8 cellular contexts compared by ENCODE assay signal in the genomic region with DNA sequence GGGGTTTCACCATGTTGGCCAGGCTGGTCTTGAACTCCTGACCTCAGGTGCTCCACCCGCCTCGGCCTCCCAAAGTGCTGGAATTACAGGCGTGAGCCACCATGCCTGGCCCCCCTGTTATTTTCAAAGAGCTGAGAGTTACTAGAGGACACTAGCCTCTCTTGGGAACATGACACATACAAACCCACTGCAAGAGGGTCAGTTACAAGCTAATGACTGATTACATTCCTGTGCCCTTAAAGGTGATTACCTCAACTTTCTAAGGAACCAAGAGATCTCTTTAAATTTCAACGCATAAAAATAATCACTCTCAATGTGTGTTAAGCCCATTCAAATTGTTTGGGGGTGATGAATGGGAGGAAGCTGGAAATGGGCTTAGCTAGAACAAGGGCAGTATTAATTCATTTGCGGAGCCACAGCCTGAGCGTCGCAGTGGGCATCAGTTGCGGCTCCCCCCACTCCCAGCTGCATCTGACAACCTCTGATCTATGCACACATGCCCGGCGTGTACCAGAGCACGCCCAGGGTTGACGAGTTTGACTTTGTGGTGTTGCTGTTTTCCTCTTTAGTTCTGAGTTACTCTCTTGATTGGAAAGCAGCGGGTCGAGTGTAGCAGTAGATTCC.
A peak's percentile ranks its signal among the peaks of the same experiment; 100 is the strongest.
DNase-seq lines count a peak whose midpoint lies in the region; ATAC-seq and TF ChIP-seq lines count a peak whose summit lies in the region.

No MANE protein-coding gene starts in this region.

- H3K9ac ChIP-seq in HUES64 (ENCODE audit: low read depth, low read length) (peak overlapping the region; percentile 30; the same call in 1 of the 2 replicates), mammary epithelial cell (ENCODE audit: insufficient read depth, low read length) (no peak overlapping the region)

- dilution Hi-C loops in mammary epithelial cell (cut with HindIII; ENCODE audit: low sequenced_read_pairs): no loop called here

- H3K36me3 Mint-ChIP-seq in activated T-cell treated with anti-CD3 and anti-CD28 coated beads, Interleukin-2, amount 50 U/mL, for 72 hours (ENCODE audit: insufficient read depth in 2 of 2): no peaks in the 10 kb centered on the region

- H3K4me1 Mint-ChIP-seq in activated T-cell treated with anti-CD3 and anti-CD28 coated beads, Interleukin-2, amount 50 U/mL, for 72 hours (ENCODE audit: low read depth): peaks cover 6% of the 10 kb centered on the region

- H3K9me3 ChIP-seq in HUES64 (ENCODE audit: insufficient read depth, low read depth, low read length) (no peaks in the 10 kb centered on the region), mammary epithelial cell (replicated peaks; ENCODE audit: insufficient read depth, low read length) (no peaks in the 10 kb centered on the region), lower lobe of right lung (no peaks in the 10 kb centered on the region)

- H3K4me3 ChIP-seq in HUES64 (ENCODE audit: low read length) (no peak overlapping the region), mammary epithelial cell (replicated peaks in 1 of 3; ENCODE audit: insufficient read depth in 1 of 3, low read depth in 2 of 3, low read length in 3 of 3) (no peak overlapping the region), lower lobe of right lung (peak overlapping the region; percentile 4)

- CTCF ChIA-PET in mammary epithelial cell (lab: Charles Lee; ENCODE audit: low non-redundant PET): no interaction called here

- H3K4me3 Mint-ChIP-seq in activated T-cell treated with anti-CD3 and anti-CD28 coated beads, Interleukin-2, amount 50 U/mL, for 72 hours: no peak overlapping the region

- H3K4me2 ChIP-seq in mammary epithelial cell (ENCODE audit: insufficient read depth, low read depth, low read length): peak overlapping the region; percentile 47

- ATAC-seq in lower lobe of right lung (peak in 1 of 2 donors; percentile 5), foreskin keratinocyte (no peak)
- no peak for ATAC-seq in activated T-cell treated with anti-CD3 and anti-CD28 coated beads, Interleukin-2, amount 50 U/mL, for 72 hours (replicated peaks in 1 of 2)

- no peak for TF ChIP-seq CTCF in mammary epithelial cell (conservative IDR thresholded peaks at IDR 0.05 in 1 of 2, IDR thresholded peaks at IDR 0.05 in 1 of 2; ENCODE audit: extremely low read depth in 1 of 2, insufficient read depth in 1 of 2, low read depth in 1 of 2, low read length in 2 of 2)
- no peak for TF ChIP-seq CTCF in lower lobe of right lung (IDR thresholded peaks at IDR 0.05)
- no peak for TF ChIP-seq CTCF in foreskin keratinocyte (conservative IDR thresholded peaks at IDR 0.05)

- WGBS in HUES64: 84% methylated on average over 13 of the region's 14 CpGs
- WGBS in mammary epithelial cell (ENCODE audit: low coverage, missing lambda C conversion rate): 90% methylated on average over 11 of the region's 14 CpGs

- BruUV-seq in mammary epithelial cell (replicated peaks; lab: Mats Ljungman, UMichigan): no TSS peak

- H3K27ac ChIP-seq in HUES64 (ENCODE audit: low read depth, low read length) (peak overlapping the region; percentile 43), mammary epithelial cell (ENCODE audit: insufficient read depth, low read depth, low read length) (no peak overlapping the region), lower lobe of right lung (peak overlapping the region; percentile 18), temporal lobe (ENCODE audit: low read depth, low read length) (peak overlapping the region; percentile 76), foreskin keratinocyte (no peak overlapping the region)

- intact Hi-C loops in mammary epithelial cell (cut with micrococcal nuclease): no loop called here
- intact Hi-C loops in lower lobe of right lung (cut with DNase I): no loop called here

- in situ Hi-C loops in mammary epithelial cell (cut with MboI; ENCODE audit: low sequenced_read_pairs in 2 of 2): no loop called here

- H3K27ac Mint-ChIP-seq in activated T-cell treated with anti-CD3 and anti-CD28 coated beads, Interleukin-2, amount 50 U/mL, for 72 hours: no peak overlapping the region

- H3K9me3 Mint-ChIP-seq in activated T-cell treated with anti-CD3 and anti-CD28 coated beads, Interleukin-2, amount 50 U/mL, for 72 hours: no peaks in the 10 kb centered on the region

- H4K20me1 ChIP-seq in mammary epithelial cell (ENCODE audit: insufficient read depth, low read length): no peaks in the 10 kb centered on the region

- DNase-seq in mammary epithelial cell (no peak), lower lobe of right lung (no peak), OCI-M2 (lab: John Stamatoyannopoulos, UW; ENCODE audit: unreplicated experiment) (no peak), NCI-H1417 (lab: John Stamatoyannopoulos, UW) (no peak), foreskin keratinocyte (no peak)
- no peak for DNase-seq in activated T-cell treated with anti-CD3 and anti-CD28 coated beads, Interleukin-2, amount 50 U/mL, for 72 hours

- H3K4me1 ChIP-seq in HUES64 (ENCODE audit: insufficient read depth, low read length): peaks cover 26% of the 10 kb centered on the region
- peaks cover 28% of the 10 kb centered on the region for H3K4me1 ChIP-seq in mammary epithelial cell (ENCODE audit: insufficient read depth, low read length)
- peaks cover 30% of the 10 kb centered on the region for H3K4me1 ChIP-seq in lower lobe of right lung
- peaks cover 35% of the 10 kb centered on the region for H3K4me1 ChIP-seq in foreskin keratinocyte

- no peaks in the 10 kb centered on the region for H3K79me2 ChIP-seq in mammary epithelial cell (ENCODE audit: insufficient read depth, low read length)

- H3K36me3 ChIP-seq in HUES64 (ENCODE audit: insufficient read depth, low read length) (no peaks in the 10 kb centered on the region), mammary epithelial cell (ENCODE audit: insufficient read depth, low read length) (no peaks in the 10 kb centered on the region), lower lobe of right lung (no peaks in the 10 kb centered on the region)

- H3K27me3 ChIP-seq in HUES64 (ENCODE audit: insufficient read depth, low read length) (no peaks in the 10 kb centered on the region), mammary epithelial cell (ENCODE audit: insufficient read depth, low read length) (peaks cover 3% of the 10 kb centered on the region), lower lobe of right lung (ENCODE audit: low read depth) (no peaks in the 10 kb centered on the region), foreskin keratinocyte (no peaks in the 10 kb centered on the region)

- H3K27me3 Mint-ChIP-seq in activated T-cell treated with anti-CD3 and anti-CD28 coated beads, Interleukin-2, amount 50 U/mL, for 72 hours (ENCODE audit: low read depth): no peaks in the 10 kb centered on the region

- H2AFZ ChIP-seq in mammary epithelial cell (ENCODE audit: low read depth, low read length): no peak overlapping the region

Comparison
In these comparisons a context has a peak if more than half of its experiments do, and no peak if none do; other contexts are left out.
1. H3K27ac ChIP-seq: peak in HUES64 (single experiment), lower lobe of right lung (single experiment) and temporal lobe (single experiment); none in mammary epithelial cell (single experiment) and foreskin keratinocyte (single experiment).